Comparison of ENCODE assay signal across 3 cellular contexts in genomic region chr17:44146375-44147346, GRCh38.
A peak's percentile ranks its signal among the peaks of the same experiment; 100 is the strongest.
TF ChIP-seq lines count a peak whose summit lies in the region.

No MANE protein-coding gene starts in this region.

TF ChIP-seq in SK-N-SH, 30 proteins besides CTCF, POLR2A, EP300 and RAD21 (continues in another document):
- TF ChIP-seq MAX (IDR thresholded peaks at IDR 0.05; ENCODE audit: low read depth) (no peak), FOXM1 (IDR thresholded peaks at IDR 0.05; ENCODE audit: low read depth) (no peak), SIN3A (IDR thresholded peaks at IDR 0.05; ENCODE audit: borderline replicate concordance, low read depth, low read length) (no peak), GABPA (IDR thresholded peaks at IDR 0.05; ENCODE audit: low read depth) (no peak), TEAD4 (IDR thresholded peaks at IDR 0.05; ENCODE audit: borderline replicate concordance, insufficient read depth) (no peak), FOXJ3 (CRISPR knock-in tag; IDR thresholded peaks at IDR 0.05) (no peak), USF1 (IDR thresholded peaks at IDR 0.05; ENCODE audit: borderline replicate concordance, low read depth) (no peak), POLR2AphosphoS5 (IDR thresholded peaks at IDR 0.05; ENCODE audit: low read depth, low read length) (no peak), REST (IDR thresholded peaks at IDR 0.05; ENCODE audit: low read depth, low read length) (no peak), PBX3 (IDR thresholded peaks at IDR 0.05) (no peak), TCF12 (IDR thresholded peaks at IDR 0.05) (no peak), RCOR1 (IDR thresholded peaks at IDR 0.05; ENCODE audit: low read length) (no peak), USF2 (IDR thresholded peaks at IDR 0.05; ENCODE audit: borderline replicate concordance, low read depth, low read length) (no peak)

TF ChIP-seq in SK-N-SH treated with all-trans-retinoic acid at 6 μM for 48 hours, 23 proteins besides CTCF, POLR2A, EP300 and RAD21:
- TF ChIP-seq CSRNP3 (CRISPR knock-in tag; IDR thresholded peaks at IDR 0.05) (no peak), RARB (CRISPR knock-in tag; IDR thresholded peaks at IDR 0.05) (no peak), TCF4 (CRISPR knock-in tag; IDR thresholded peaks at IDR 0.05; ENCODE audit: borderline replicate concordance) (no peak), ZNF70 (CRISPR knock-in tag; IDR thresholded peaks at IDR 0.05) (no peak), ESRRG (CRISPR knock-in tag; IDR thresholded peaks at IDR 0.05) (no peak), TSHZ2 (CRISPR knock-in tag; IDR thresholded peaks at IDR 0.05) (no peak), ARNTL (CRISPR knock-in tag; IDR thresholded peaks at IDR 0.05; ENCODE audit: borderline replicate concordance, low read depth) (no peak)

TF ChIP-seq in K562, 482 proteins besides CTCF, POLR2A, EP300 and RAD21:
- TF ChIP-seq ZNF592 (IDR thresholded peaks at IDR 0.05) (no peak), CBFA2T3 (IDR thresholded peaks at IDR 0.05) (peak; percentile 15; the same call in 1 of the 2 replicates), GATA2 (CRISPR knock-in tag; IDR thresholded peaks at IDR 0.05) (peak; percentile 47), MCM2 (IDR thresholded peaks at IDR 0.05; ENCODE audit: low read depth) (no peak), ARID1B (IDR thresholded peaks at IDR 0.05) (0 out of 2 replicates have a peak, but pooled peaks have one; percentile 25), ZC3H4 (CRISPR knock-in tag; IDR thresholded peaks at IDR 0.05; ENCODE audit: borderline replicate concordance) (no peak), XRCC4 (IDR thresholded peaks at IDR 0.05; ENCODE audit: extremely low read depth, insufficient read depth, insufficient read length) (no peak), NKRF (IDR thresholded peaks at IDR 0.05; ENCODE audit: borderline replicate concordance) (0 out of 2 replicates have a peak, but pooled peaks have one; percentile 38), ETS1 (conservative IDR thresholded peaks at IDR 0.05; ENCODE audit: control insufficient read depth, low read depth, low read length) (no peak), PKNOX1 (IDR thresholded peaks at IDR 0.05) (0 out of 2 replicates have a peak, but pooled peaks have one; percentile 23), TFAP4 (CRISPR knock-in tag; IDR thresholded peaks at IDR 0.05; ENCODE audit: borderline replicate concordance) (peak; percentile 31; the same call in 1 of the 2 replicates), DPF2 (IDR thresholded peaks at IDR 0.05) (0 out of 2 replicates have a peak, but pooled peaks have one; percentile 26), ARHGAP35 (IDR thresholded peaks at IDR 0.05; ENCODE audit: partially characterized antibody) (peak; percentile 23), ZNF217 (CRISPR knock-in tag; IDR thresholded peaks at IDR 0.05) (no peak), ATF3 (IDR thresholded peaks at IDR 0.05) (peak; percentile 35; the same call in 1 of the 2 replicates), ATF3 (CRISPR knock-in tag; conservative IDR thresholded peaks at IDR 0.05) (no peak), CEBPB (tag; IDR thresholded peaks at IDR 0.05) (no peak), RBFOX2 (IDR thresholded peaks at IDR 0.05; ENCODE audit: low read depth, low read length) (0 out of 2 replicates have a peak, but pooled peaks have one; percentile 5), HDAC1 (IDR thresholded peaks at IDR 0.05) (peak in 1 of 2 experiments; percentile 36; a peak in 1 of 4 replicates), ZBTB33 (CRISPR knock-in tag; IDR thresholded peaks at IDR 0.05) (no peak), MTA1 (IDR thresholded peaks at IDR 0.05; ENCODE audit: borderline replicate concordance) (no peak), GABPB1 (CRISPR knock-in tag; IDR thresholded peaks at IDR 0.05) (no peak), ZNF449 (CRISPR knock-in tag; IDR thresholded peaks at IDR 0.05) (no peak)
TF ChIP-seq in K562: peak in this region for 11.
